1 cellular context compared by ENCODE assay signal in the genomic region with DNA sequence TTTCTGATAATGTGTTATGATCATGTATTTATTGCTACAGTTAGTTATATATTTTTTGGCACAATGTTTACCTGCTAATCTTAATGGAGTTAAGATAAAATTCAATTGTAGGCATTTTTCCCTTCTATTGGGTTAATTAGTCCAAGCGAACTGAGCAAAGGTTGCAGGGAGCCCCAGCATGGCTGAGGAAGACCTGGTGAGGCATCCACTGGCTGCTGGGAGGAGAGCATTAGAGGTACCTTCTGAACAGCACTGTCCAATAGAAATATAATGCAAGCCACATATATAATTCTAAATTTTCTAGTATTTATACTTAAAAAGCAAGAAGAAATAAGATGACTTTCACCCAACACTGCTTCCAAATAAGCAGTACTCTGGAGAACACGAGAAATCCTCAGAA.
TF ChIP-seq lines count a peak whose summit lies in the region.

No MANE protein-coding gene starts in this region.

TF ChIP-seq in SK-N-SH, 30 proteins besides CTCF, POLR2A, EP300 and RAD21:
- TF ChIP-seq, protein P1, sequence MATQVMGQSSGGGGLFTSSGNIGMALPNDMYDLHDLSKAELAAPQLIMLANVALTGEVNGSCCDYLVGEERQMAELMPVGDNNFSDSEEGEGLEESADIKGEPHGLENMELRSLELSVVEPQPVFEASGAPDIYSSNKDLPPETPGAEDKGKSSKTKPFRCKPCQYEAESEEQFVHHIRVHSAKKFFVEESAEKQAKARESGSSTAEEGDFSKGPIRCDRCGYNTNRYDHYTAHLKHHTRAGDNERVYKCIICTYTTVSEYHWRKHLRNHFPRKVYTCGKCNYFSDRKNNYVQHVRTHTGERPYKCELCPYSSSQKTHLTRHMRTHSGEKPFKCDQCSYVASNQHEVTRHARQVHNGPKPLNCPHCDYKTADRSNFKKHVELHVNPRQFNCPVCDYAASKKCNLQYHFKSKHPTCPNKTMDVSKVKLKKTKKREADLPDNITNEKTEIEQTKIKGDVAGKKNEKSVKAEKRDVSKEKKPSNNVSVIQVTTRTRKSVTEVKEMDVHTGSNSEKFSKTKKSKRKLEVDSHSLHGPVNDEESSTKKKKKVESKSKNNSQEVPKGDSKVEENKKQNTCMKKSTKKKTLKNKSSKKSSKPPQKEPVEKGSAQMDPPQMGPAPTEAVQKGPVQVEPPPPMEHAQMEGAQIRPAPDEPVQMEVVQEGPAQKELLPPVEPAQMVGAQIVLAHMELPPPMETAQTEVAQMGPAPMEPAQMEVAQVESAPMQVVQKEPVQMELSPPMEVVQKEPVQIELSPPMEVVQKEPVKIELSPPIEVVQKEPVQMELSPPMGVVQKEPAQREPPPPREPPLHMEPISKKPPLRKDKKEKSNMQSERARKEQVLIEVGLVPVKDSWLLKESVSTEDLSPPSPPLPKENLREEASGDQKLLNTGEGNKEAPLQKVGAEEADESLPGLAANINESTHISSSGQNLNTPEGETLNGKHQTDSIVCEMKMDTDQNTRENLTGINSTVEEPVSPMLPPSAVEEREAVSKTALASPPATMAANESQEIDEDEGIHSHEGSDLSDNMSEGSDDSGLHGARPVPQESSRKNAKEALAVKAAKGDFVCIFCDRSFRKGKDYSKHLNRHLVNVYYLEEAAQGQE (IDR thresholded peaks at IDR 0.05; ENCODE audit: low read depth, low read length), result no peak
- TF ChIP-seq, protein P2, sequence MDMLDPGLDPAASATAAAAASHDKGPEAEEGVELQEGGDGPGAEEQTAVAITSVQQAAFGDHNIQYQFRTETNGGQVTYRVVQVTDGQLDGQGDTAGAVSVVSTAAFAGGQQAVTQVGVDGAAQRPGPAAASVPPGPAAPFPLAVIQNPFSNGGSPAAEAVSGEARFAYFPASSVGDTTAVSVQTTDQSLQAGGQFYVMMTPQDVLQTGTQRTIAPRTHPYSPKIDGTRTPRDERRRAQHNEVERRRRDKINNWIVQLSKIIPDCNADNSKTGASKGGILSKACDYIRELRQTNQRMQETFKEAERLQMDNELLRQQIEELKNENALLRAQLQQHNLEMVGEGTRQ (IDR thresholded peaks at IDR 0.05; ENCODE audit: borderline replicate concordance, low read depth, low read length), result no peak
- TF ChIP-seq, protein P3, sequence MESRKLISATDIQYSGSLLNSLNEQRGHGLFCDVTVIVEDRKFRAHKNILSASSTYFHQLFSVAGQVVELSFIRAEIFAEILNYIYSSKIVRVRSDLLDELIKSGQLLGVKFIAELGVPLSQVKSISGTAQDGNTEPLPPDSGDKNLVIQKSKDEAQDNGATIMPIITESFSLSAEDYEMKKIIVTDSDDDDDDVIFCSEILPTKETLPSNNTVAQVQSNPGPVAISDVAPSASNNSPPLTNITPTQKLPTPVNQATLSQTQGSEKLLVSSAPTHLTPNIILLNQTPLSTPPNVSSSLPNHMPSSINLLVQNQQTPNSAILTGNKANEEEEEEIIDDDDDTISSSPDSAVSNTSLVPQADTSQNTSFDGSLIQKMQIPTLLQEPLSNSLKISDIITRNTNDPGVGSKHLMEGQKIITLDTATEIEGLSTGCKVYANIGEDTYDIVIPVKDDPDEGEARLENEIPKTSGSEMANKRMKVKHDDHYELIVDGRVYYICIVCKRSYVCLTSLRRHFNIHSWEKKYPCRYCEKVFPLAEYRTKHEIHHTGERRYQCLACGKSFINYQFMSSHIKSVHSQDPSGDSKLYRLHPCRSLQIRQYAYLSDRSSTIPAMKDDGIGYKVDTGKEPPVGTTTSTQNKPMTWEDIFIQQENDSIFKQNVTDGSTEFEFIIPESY (IDR thresholded peaks at IDR 0.05; ENCODE audit: borderline replicate concordance, low read depth), result no peak
- TF ChIP-seq, protein P4, sequence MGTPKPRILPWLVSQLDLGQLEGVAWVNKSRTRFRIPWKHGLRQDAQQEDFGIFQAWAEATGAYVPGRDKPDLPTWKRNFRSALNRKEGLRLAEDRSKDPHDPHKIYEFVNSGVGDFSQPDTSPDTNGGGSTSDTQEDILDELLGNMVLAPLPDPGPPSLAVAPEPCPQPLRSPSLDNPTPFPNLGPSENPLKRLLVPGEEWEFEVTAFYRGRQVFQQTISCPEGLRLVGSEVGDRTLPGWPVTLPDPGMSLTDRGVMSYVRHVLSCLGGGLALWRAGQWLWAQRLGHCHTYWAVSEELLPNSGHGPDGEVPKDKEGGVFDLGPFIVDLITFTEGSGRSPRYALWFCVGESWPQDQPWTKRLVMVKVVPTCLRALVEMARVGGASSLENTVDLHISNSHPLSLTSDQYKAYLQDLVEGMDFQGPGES (IDR thresholded peaks at IDR 0.05; ENCODE audit: low read depth, low read length), result no peak
- TF ChIP-seq, protein P5, sequence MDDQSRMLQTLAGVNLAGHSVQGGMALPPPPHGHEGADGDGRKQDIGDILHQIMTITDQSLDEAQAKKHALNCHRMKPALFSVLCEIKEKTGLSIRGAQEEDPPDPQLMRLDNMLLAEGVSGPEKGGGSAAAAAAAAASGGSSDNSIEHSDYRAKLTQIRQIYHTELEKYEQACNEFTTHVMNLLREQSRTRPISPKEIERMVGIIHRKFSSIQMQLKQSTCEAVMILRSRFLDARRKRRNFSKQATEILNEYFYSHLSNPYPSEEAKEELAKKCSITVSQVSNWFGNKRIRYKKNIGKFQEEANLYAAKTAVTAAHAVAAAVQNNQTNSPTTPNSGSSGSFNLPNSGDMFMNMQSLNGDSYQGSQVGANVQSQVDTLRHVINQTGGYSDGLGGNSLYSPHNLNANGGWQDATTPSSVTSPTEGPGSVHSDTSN (IDR thresholded peaks at IDR 0.05), result no peak
- TF ChIP-seq POLR2AphosphoS5 (IDR thresholded peaks at IDR 0.05; ENCODE audit: low read depth, low read length), result no peak
- TF ChIP-seq RXRA (IDR thresholded peaks at IDR 0.05; ENCODE audit: borderline replicate concordance, low read depth), result no peak
- no peak for TF ChIP-seq TCF12 (IDR thresholded peaks at IDR 0.05)
- TF ChIP-seq FOSL2 (IDR thresholded peaks at IDR 0.05; ENCODE audit: borderline replicate concordance, low read depth), result no peak
- TF ChIP-seq JUND (IDR thresholded peaks at IDR 0.05), result no peak
- no peak for TF ChIP-seq NRF1 (IDR thresholded peaks at IDR 0.05; ENCODE audit: low read depth, low read length)
- TF ChIP-seq RFX5 (IDR thresholded peaks at IDR 0.05; ENCODE audit: low read length), result no peak
- TF ChIP-seq GATA2 (CRISPR knock-in tag; IDR thresholded peaks at IDR 0.05), result no peak
- TF ChIP-seq FOXM1 (IDR thresholded peaks at IDR 0.05; ENCODE audit: low read depth), result no peak
- no peak for TF ChIP-seq RCOR1 (IDR thresholded peaks at IDR 0.05; ENCODE audit: low read length)
- no peak for TF ChIP-seq YY1 (IDR thresholded peaks at IDR 0.05; ENCODE audit: low read depth)
- TF ChIP-seq, protein P6, sequence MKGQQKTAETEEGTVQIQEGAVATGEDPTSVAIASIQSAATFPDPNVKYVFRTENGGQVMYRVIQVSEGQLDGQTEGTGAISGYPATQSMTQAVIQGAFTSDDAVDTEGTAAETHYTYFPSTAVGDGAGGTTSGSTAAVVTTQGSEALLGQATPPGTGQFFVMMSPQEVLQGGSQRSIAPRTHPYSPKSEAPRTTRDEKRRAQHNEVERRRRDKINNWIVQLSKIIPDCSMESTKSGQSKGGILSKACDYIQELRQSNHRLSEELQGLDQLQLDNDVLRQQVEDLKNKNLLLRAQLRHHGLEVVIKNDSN (IDR thresholded peaks at IDR 0.05; ENCODE audit: borderline replicate concordance, low read depth), result no peak
- TF ChIP-seq ELF1 (IDR thresholded peaks at IDR 0.05), result no peak
- TF ChIP-seq CHD2 (IDR thresholded peaks at IDR 0.05; ENCODE audit: low read length, partially characterized antibody), result no peak
- no peak for TF ChIP-seq GABPA (IDR thresholded peaks at IDR 0.05; ENCODE audit: low read depth)
